ENCODE assay signal across 8 cellular contexts in the genomic region with DNA sequence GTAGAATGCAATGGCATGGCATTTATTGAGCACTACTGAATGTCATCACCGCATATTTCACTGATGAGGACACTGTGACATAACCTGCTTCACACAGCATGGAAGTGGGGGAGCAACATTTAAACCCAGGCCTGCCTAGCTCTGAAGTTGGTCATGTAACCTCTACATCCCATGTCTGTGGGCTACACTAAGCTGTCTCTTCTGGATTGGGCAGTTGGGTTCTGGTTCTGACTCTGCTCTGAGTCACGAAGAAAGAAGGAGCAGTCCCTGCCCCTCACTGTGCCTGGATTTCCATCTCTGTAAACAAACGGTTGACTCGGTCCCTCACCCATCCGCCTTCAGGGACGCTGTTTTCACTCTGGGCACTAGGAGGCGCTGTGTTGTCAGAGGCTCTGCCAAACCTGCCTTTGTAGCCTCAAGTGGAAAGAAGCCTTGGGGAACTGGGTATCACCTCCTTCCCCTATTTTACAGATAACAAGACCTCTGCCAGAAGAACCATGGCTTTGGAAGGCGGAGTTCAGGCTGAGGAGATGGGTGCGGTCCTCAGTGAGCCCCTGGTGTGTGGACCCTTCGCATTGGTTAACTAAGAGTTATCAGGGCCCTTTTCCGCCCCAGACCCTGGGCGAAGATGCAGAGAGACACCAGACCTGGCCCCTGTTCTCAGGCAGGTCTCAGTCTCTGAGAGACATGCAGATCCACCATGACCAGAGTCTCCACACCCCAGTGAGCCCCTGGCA.
DNase-seq lines count a peak whose midpoint lies in the region; ATAC-seq and TF ChIP-seq lines count a peak whose summit lies in the region.

No MANE protein-coding gene starts in this region.

- H3K4me3 ChIP-seq in neutrophil (ENCODE audit: low read depth in 1 of 2, low read length in 1 of 2) = peak overlapping the region in 1 of 2 experiments; percentile 10
- no peak overlapping the region for H3K4me3 ChIP-seq in tibial artery

- H3K27me3 ChIP-seq in neutrophil (no peaks in the 10 kb centered on the region), tibial artery (no peaks in the 10 kb centered on the region)

- DNase-seq in DMS114 treated with DMSO at 0.1 percent for 48 hours (lab: John Stamatoyannopoulos, UW; ENCODE audit: unreplicated experiment) = peak; percentile 5
- peak; percentile 98 for DNase-seq in OCI-M1 (lab: John Stamatoyannopoulos, UW)
- peak; percentile 94 for DNase-seq in activated CD8-positive, alpha-beta memory T cell treated with anti-CD3 and anti-CD28 coated beads, Interleukin-2, amount 50 U/mL, for 48 hours
- peak; percentile 55 for DNase-seq in fibroblast of gingiva (ENCODE audit: low read depth)
- DNase-seq in tibial artery = peak; percentile 61 to 84

- H3K4me1 ChIP-seq in neutrophil (ENCODE audit: control insufficient read depth in 1 of 2, insufficient read depth in 1 of 2, low read depth in 1 of 2, low read length in 1 of 2) (peaks cover 26 to 33% of the 10 kb centered on the region in 2 experiments), tibial artery (peaks cover 0 to 12% (median 7%) of the 10 kb centered on the region in 4 donors)

- H3K36me3 ChIP-seq in neutrophil (no peaks in the 10 kb centered on the region), tibial artery (no peaks in the 10 kb centered on the region)

- peak; percentile 66 for ATAC-seq in HG03066 (IDR thresholded peaks at IDR 0.05; ENCODE audit: low read depth, unreplicated experiment)
- ATAC-seq in HG03095 (IDR thresholded peaks at IDR 0.05; ENCODE audit: unreplicated experiment) = no peak

- H3K9me3 ChIP-seq in neutrophil (no peaks in the 10 kb centered on the region), tibial artery (no peaks in the 10 kb centered on the region)

- intact Hi-C loops in tibial artery (cut with DNase I; ENCODE audit: low total_unique reads) = loop anchor here (5.0 to 10.0 kb wide), 2 partner anchors 42 to 369 kb away; no protein-coding TSS in a partner anchor

- H3K27ac ChIP-seq in neutrophil = peak overlapping the region; percentile 32
- H3K27ac ChIP-seq in tibial artery = peak overlapping the region in 1 of 2 donors; percentile 10

- peak; percentile 95 for TF ChIP-seq CTCF in neutrophil (IDR thresholded peaks at IDR 0.05)
- TF ChIP-seq CTCF in tibial artery (IDR thresholded peaks at IDR 0.05) = peak; percentile 83 to 88

Comparison
In these comparisons a context has a peak if more than half of its experiments do, and no peak if none do; other contexts are left out.
1. DNase-seq: peak in every context shown above with its lines; median percentile 98 in OCI-M1; 94 in activated CD8-positive, alpha-beta memory T cell treated with anti-CD3 and anti-CD28 coated beads, Interleukin-2, amount 50 U/mL, for 48 hours; 72 in tibial artery; 55 in fibroblast of gingiva; 5 in DMS114 treated with DMSO at 0.1 percent for 48 hours.